ENCODE assay signal across 36 cellular contexts in genomic region chr22:22992474-22992873, GRCh38.
DNase-seq lines count a peak whose midpoint lies in the region; ATAC-seq, FAIRE-seq and TF ChIP-seq lines count a peak whose summit lies in the region.
"Had no signal": no experiment of that assay in that cellular context is flagged by ENCODE, and none has a peak within 500 bp of the region (broad histone marks: within the 10 kb centered on the region; RNA-seq: fewer than 3 reads in every experiment).

No MANE protein-coding gene starts in this region.

- peaks cover 3% of the 10 kb centered on the region for H3K4me1 Mint-ChIP-seq in mesothelial cell of epicardium
- no peaks in the 10 kb centered on the region for H3K4me1 Mint-ChIP-seq in glutamatergic neuron (ENCODE audit: low read depth, unreplicated experiment)
- H3K4me1 Mint-ChIP-seq: B cell; CD14-positive monocyte; CD4-positive, alpha-beta memory T cell; CD4-positive, CD25-positive, alpha-beta regulatory T cell; CD8-positive, alpha-beta memory T cell had no signal

- H3K9me3 Mint-ChIP-seq in mesothelial cell of epicardium (peaks cover 15% of the 10 kb centered on the region), glutamatergic neuron (ENCODE audit: unreplicated experiment) (no peaks in the 10 kb centered on the region)

- intact Hi-C loops in K562 (cut with micrococcal nuclease) = no loop called here

- TF ChIP-seq EP300 in K562 (IDR thresholded peaks at IDR 0.05; ENCODE audit: low read length) = no peak

- in situ Hi-C loops in K562 (cut with MboI) = no loop called here

- H3K27me3 Mint-ChIP-seq in mesothelial cell of epicardium (ENCODE audit: low read depth) (peaks cover 54% of the 10 kb centered on the region), glutamatergic neuron (ENCODE audit: unreplicated experiment) (peaks cover 4% of the 10 kb centered on the region)

- no peak overlapping the region for H2AFZ ChIP-seq in K562 (ENCODE audit: low read depth, low read length)

- no peaks in the 10 kb centered on the region for H3K79me2 ChIP-seq in K562 (ENCODE audit: control insufficient read depth, insufficient read depth, low read length)

- no TSS peak for BruUV-seq in K562 (replicated peaks; lab: Mats Ljungman, UMichigan)

- under 1% methylated on average over 3 of the region's 3 CpGs for whole genome bisulfite sequencing in K562 (ENCODE audit: insufficient coverage, low coverage, missing lambda C conversion rate)

- no peak for TF ChIP-seq CTCF in C4-2B (conservative IDR thresholded peaks at IDR 0.05)
- no peak for TF ChIP-seq CTCF in RWPE2 (IDR thresholded peaks at IDR 0.05; ENCODE audit: poor library complexity, severe bottlenecking)
- no peak for TF ChIP-seq CTCF in K562 (IDR thresholded peaks at IDR 0.05 in 2 of 3, conservative IDR thresholded peaks at IDR 0.05 in 1 of 3; ENCODE audit: insufficient read depth in 2 of 3, low read depth in 1 of 3, low read length in 3 of 3)
- no peak for TF ChIP-seq CTCF in mesothelial cell of epicardium (IDR thresholded peaks at IDR 0.05; ENCODE audit: unreplicated experiment)
- TF ChIP-seq CTCF in glutamatergic neuron (IDR thresholded peaks at IDR 0.05; ENCODE audit: partially characterized antibody, unreplicated experiment) = no peak
- no peak for TF ChIP-seq CTCF in foreskin fibroblast (IDR thresholded peaks at IDR 0.05; ENCODE audit: low read depth, low read length)

- H3K9me3 ChIP-seq in RWPE2 (ENCODE audit: severe bottlenecking) (peaks cover 26% of the 10 kb centered on the region), K562 (replicated peaks; ENCODE audit: control insufficient read depth, insufficient read depth, low read depth, low read length) (peaks cover 7% of the 10 kb centered on the region; the same call in 1 of the 2 replicates)
- H3K9me3 ChIP-seq: BE2C had no signal

- no peak for FAIRE-seq in K562 (lab: Jason Lieb, UNC)
- FAIRE-seq in urothelium cell line (lab: Jason Lieb, UNC) = peak; percentile 65
- FAIRE-seq: A204.1, A549, D721Med had no signal

- DNase-seq in RWPE2 (ENCODE audit: low spot score) = no peak
- peak in 2 of 4 experiments; percentile 39 for DNase-seq in K562 (ENCODE audit: extremely low read depth in 1 of 4, low spot score in 3 of 4)
- no peak for DNase-seq in urothelium cell line (ENCODE audit: low spot score)
- DNase-seq in mesothelial cell of epicardium (ENCODE audit: low spot score in 2 of 2, unreplicated experiment in 2 of 2) = no peak
- no peak for DNase-seq in glutamatergic neuron
- DNase-seq in foreskin fibroblast = no peak
- DNase-seq in cerebellum (ENCODE audit: low spot score) = no peak
- DNase-seq: 8988T; ACHN; AML-193; BE2C; C1 segment of cervical spinal cord; Caco-2; Calu3; CD4-positive, alpha-beta memory T cell; CD4-positive, alpha-beta T cell; CD4-positive, CD25-positive, alpha-beta regulatory T cell; CD8-positive, alpha-beta memory T cell; CD8-positive, alpha-beta T cell; COR-L47; DMS 273 treated with DMSO at 0.1 percent for 48 hours; DMS153; DMS53; DMS79; DMS79 treated with DMSO at 0.1 percent for 48 hours; DND-41; EL had no signal

- H3K27ac ChIP-seq in C4-2B = 0 out of 2 replicates have a peak overlapping the region, but pooled peaks have one; percentile 4
- H3K27ac ChIP-seq in RWPE2 (ENCODE audit: poor library complexity, severe bottlenecking) = no peak overlapping the region
- no peak overlapping the region for H3K27ac ChIP-seq in K562 (ENCODE audit: extremely low read depth, low read depth, low read length)
- H3K27ac ChIP-seq: 22Rv1; A549; BLaER1; BLaER1 treated with 17β-estradiol and CSF1 and Interleukin-3, amounts not matched to agents 10 nM and 100 nM had no signal

- H3K4me3 ChIP-seq in RWPE2 (ENCODE audit: severe bottlenecking) = peak overlapping the region; percentile 3
- no peak overlapping the region for H3K4me3 ChIP-seq in K562
- no peak overlapping the region for H3K4me3 ChIP-seq in foreskin fibroblast (ENCODE audit: low read depth in 1 of 2, low read length in 2 of 2)
- H3K4me3 ChIP-seq: A549; BLaER1; BLaER1 treated with 17β-estradiol and CSF1 and Interleukin-3, amounts not matched to agents 10 nM and 100 nM had no signal

- TF ChIP-seq RAD21 in K562 (CRISPR knock-in tag; conservative IDR thresholded peaks at IDR 0.05 in 1 of 2, IDR thresholded peaks at IDR 0.05 in 1 of 2) = no peak

- H3K27ac Mint-ChIP-seq in mesothelial cell of epicardium (no peak overlapping the region), glutamatergic neuron (ENCODE audit: unreplicated experiment) (no peak overlapping the region)
- H3K27ac Mint-ChIP-seq: B cell; CD14-positive monocyte; CD4-positive, alpha-beta memory T cell; CD4-positive, alpha-beta T cell; CD4-positive, CD25-positive, alpha-beta regulatory T cell; CD8-positive, alpha-beta T cell had no signal

- H3K36me3 ChIP-seq in RWPE2 (ENCODE audit: low read depth) (no peaks in the 10 kb centered on the region), K562 (ENCODE audit: control insufficient read depth, insufficient read depth, low read length) (no peaks in the 10 kb centered on the region)
- H3K36me3 ChIP-seq: BE2C; BLaER1; BLaER1 treated with 17β-estradiol and CSF1 and Interleukin-3, amounts not matched to agents 10 nM and 100 nM had no signal

- H3K4me3 Mint-ChIP-seq in mesothelial cell of epicardium = no peak overlapping the region
- H3K4me3 Mint-ChIP-seq in glutamatergic neuron (ENCODE audit: unreplicated experiment) = no peak overlapping the region
- H3K4me3 Mint-ChIP-seq: B cell; CD14-positive monocyte; CD4-positive, alpha-beta memory T cell; CD4-positive, alpha-beta T cell; CD4-positive, CD25-positive, alpha-beta regulatory T cell; CD8-positive, alpha-beta memory T cell; CD8-positive, alpha-beta T cell had no signal

- no peak overlapping the region for H3K4me2 ChIP-seq in K562 (ENCODE audit: insufficient read depth, low read length)
- H3K4me2 ChIP-seq: A549; BLaER1; BLaER1 treated with 17β-estradiol and CSF1 and Interleukin-3, amounts not matched to agents 10 nM and 100 nM had no signal

- H4K20me1 ChIP-seq in K562 (replicated peaks; ENCODE audit: control insufficient read depth, insufficient read depth, low read length) = no peaks in the 10 kb centered on the region
- H4K20me1 ChIP-seq: BLaER1; BLaER1 treated with 17β-estradiol and CSF1 and Interleukin-3, amounts not matched to agents 10 nM and 100 nM had no signal

- no peak for TF ChIP-seq POLR2A in K562 (conservative IDR thresholded peaks at IDR 0.05)

- H3K36me3 Mint-ChIP-seq in mesothelial cell of epicardium (no peaks in the 10 kb centered on the region), glutamatergic neuron (ENCODE audit: unreplicated experiment) (peaks cover 12% of the 10 kb centered on the region)
- H3K36me3 Mint-ChIP-seq: CD14-positive monocyte; CD8-positive, alpha-beta T cell had no signal

- no peak overlapping the region for H3K9ac ChIP-seq in K562 (ENCODE audit: insufficient read depth in 1 of 2, low read depth in 2 of 2, low read length in 2 of 2)
- H3K9ac ChIP-seq: BLaER1; BLaER1 treated with 17β-estradiol and CSF1 and Interleukin-3, amounts not matched to agents 10 nM and 100 nM had no signal

- CTCF ChIA-PET in K562 (lab: Yijun Ruan, JAX; ENCODE audit: low intra/inter-chr PET ratio) = no interaction called here

- H3K9me1 ChIP-seq in K562 (ENCODE audit: control insufficient read depth, insufficient read depth, low read length) = no peaks in the 10 kb centered on the region

- H3K4me1 ChIP-seq in RWPE2 (ENCODE audit: insufficient read depth, poor library complexity, severe bottlenecking) (no peaks in the 10 kb centered on the region), K562 (replicated peaks in 1 of 2; ENCODE audit: control insufficient read depth in 2 of 2, insufficient read depth in 2 of 2, low read length in 2 of 2) (no peaks in the 10 kb centered on the region)
- H3K4me1 ChIP-seq: A549; BE2C; BLaER1; BLaER1 treated with 17β-estradiol and CSF1 and Interleukin-3, amounts not matched to agents 10 nM and 100 nM; Caco-2 had no signal

- H3K27me3 ChIP-seq in RWPE2 (ENCODE audit: insufficient read depth, poor library complexity, severe bottlenecking) (peaks cover 3% of the 10 kb centered on the region), K562 (ENCODE audit: control insufficient read depth in 2 of 2, insufficient read depth in 2 of 2, low read length in 2 of 2) (peaks cover 5% of the 10 kb centered on the region in 2 experiments; a peak in 2 of 5 replicates)
- H3K27me3 ChIP-seq: BLaER1; BLaER1 treated with 17β-estradiol and CSF1 and Interleukin-3, amounts not matched to agents 10 nM and 100 nM had no signal

- POLR2A ChIA-PET in K562 (lab: Yijun Ruan, JAX) = interaction anchor here (1.2 to 3.7 kb wide), 4 partner anchors 9 to 44 kb away, joined by 3 to 22 read pairs (median 8); no protein-coding TSS in a partner anchor

- ATAC-seq in RWPE2 (ENCODE audit: low read depth) (no peak), K562 (no peak)
- ATAC-seq: A549; CD8-positive, alpha-beta T cell had no signal

TF ChIP-seq in K562, 482 proteins besides CTCF, POLR2A, EP300 and RAD21 (continues in another document):
- TF ChIP-seq, protein P1, sequence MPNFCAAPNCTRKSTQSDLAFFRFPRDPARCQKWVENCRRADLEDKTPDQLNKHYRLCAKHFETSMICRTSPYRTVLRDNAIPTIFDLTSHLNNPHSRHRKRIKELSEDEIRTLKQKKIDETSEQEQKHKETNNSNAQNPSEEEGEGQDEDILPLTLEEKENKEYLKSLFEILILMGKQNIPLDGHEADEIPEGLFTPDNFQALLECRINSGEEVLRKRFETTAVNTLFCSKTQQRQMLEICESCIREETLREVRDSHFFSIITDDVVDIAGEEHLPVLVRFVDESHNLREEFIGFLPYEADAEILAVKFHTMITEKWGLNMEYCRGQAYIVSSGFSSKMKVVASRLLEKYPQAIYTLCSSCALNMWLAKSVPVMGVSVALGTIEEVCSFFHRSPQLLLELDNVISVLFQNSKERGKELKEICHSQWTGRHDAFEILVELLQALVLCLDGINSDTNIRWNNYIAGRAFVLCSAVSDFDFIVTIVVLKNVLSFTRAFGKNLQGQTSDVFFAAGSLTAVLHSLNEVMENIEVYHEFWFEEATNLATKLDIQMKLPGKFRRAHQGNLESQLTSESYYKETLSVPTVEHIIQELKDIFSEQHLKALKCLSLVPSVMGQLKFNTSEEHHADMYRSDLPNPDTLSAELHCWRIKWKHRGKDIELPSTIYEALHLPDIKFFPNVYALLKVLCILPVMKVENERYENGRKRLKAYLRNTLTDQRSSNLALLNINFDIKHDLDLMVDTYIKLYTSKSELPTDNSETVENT (CRISPR knock-in tag; IDR thresholded peaks at IDR 0.05) = no peak
- TF ChIP-seq PRMT5 (CRISPR knock-in tag; IDR thresholded peaks at IDR 0.05) (0 out of 2 replicates have a peak, but pooled peaks have one; percentile 64), SIRT6 (IDR thresholded peaks at IDR 0.05; ENCODE audit: low read depth, low read length) (no peak), KAT8 (IDR thresholded peaks at IDR 0.05; ENCODE audit: low read depth) (no peak)
